19 cellular contexts compared by ENCODE assay signal in genomic region chr18:79852561-79853302, GRCh38. TPM values are rescaled to one million over a fixed set of nuclear protein-coding genes. Genes with fewer than 3 reads are reported as not detected.
A peak's percentile ranks its signal among the peaks of the same experiment; 100 is the strongest.
DNase-seq lines count a peak whose midpoint lies in the region; ATAC-seq and TF ChIP-seq lines count a peak whose summit lies in the region.
"Had no signal": no experiment of that assay in that cellular context is flagged by ENCODE, and none has a peak within 500 bp of the region (broad histone marks: within the 10 kb centered on the region; RNA-seq: fewer than 3 reads in every experiment).

No MANE protein-coding gene starts in this region.

- peak; percentile 26 for DNase-seq in GM13976 (ENCODE audit: low spot score)
- DNase-seq in Peyer's patch, result peak in 2 of 3 donors; percentile 12 to 34
- DNase-seq in left lobe of liver (ENCODE audit: low spot score), result peak; percentile 33
- peak; percentile 73 for DNase-seq in posterior vena cava (ENCODE audit: low spot score)
- no peak for DNase-seq in NCI-H524 (lab: John Stamatoyannopoulos, UW)
- DNase-seq in MCF 10A (ENCODE audit: unreplicated experiment), result no peak
- DNase-seq in NCI-H187 treated with DMSO at 0.1 percent for 48 hours (lab: John Stamatoyannopoulos, UW), result no peak
- DNase-seq: C1 segment of cervical spinal cord, COR-L47, DMS153, EL, NCI-H2107, NCI-H446, NCI-H774, SK-N-SH had no signal

- BruUV-seq in MCF 10A (replicated peaks; lab: Mats Ljungman, UMichigan), result no TSS peak

- CTCF ChIA-PET in MCF 10A (lab: Yijun Ruan, JAX), result no interaction called here

- no peaks in the 10 kb centered on the region for H3K4me1 Mint-ChIP-seq in MCF 10A (ENCODE audit: insufficient read depth, unreplicated experiment)

- in situ Hi-C loops in GM13976 (cut with MboI; ENCODE audit: low sequenced_read_pairs, unreplicated experiment), result no loop called here

- H3K36me3 ChIP-seq in Peyer's patch, result no peaks in the 10 kb centered on the region

- H3K27ac Mint-ChIP-seq in MCF 10A (ENCODE audit: low read depth, unreplicated experiment), result no peak overlapping the region

- TF ChIP-seq CTCF in GM13976 (IDR thresholded peaks at IDR 0.05; ENCODE audit: borderline replicate concordance, control extremely low read depth, extremely low read depth, insufficient read depth, missing control alignments) (no peak), Peyer's patch (IDR thresholded peaks at IDR 0.05) (no peak), MCF 10A (IDR thresholded peaks at IDR 0.05; ENCODE audit: unreplicated experiment) (no peak)

- ATAC-seq in left lobe of liver, result no peak
- ATAC-seq: K562, Right ventricle myocardium inferior had no signal

- no peaks in the 10 kb centered on the region for H3K27me3 ChIP-seq in Peyer's patch

- no peak overlapping the region for H3K4me3 ChIP-seq in Peyer's patch
- H3K4me3 ChIP-seq: K562 had no signal

- intact Hi-C loops in posterior vena cava (cut with DNase I) (no loop called here), MCF 10A (cut with micrococcal nuclease) (no loop called here)

- H3K4me1 ChIP-seq in Peyer's patch, result peaks cover 0 to 7% (median 0%) of the 10 kb centered on the region in 4 donors

- no peaks in the 10 kb centered on the region for H3K9me3 ChIP-seq in Peyer's patch
- H3K9me3 ChIP-seq: SK-N-SH had no signal

- no peak for TF ChIP-seq POLR2A in Peyer's patch (IDR thresholded peaks at IDR 0.05)

- no peaks in the 10 kb centered on the region for H3K27me3 Mint-ChIP-seq in MCF 10A (ENCODE audit: insufficient read depth, unreplicated experiment)

- no peak overlapping the region for H3K27ac ChIP-seq in Peyer's patch

- no peak overlapping the region for H3K4me3 Mint-ChIP-seq in MCF 10A (ENCODE audit: unreplicated experiment)

- no peaks in the 10 kb centered on the region for H3K36me3 Mint-ChIP-seq in MCF 10A (ENCODE audit: insufficient read depth, unreplicated experiment)

- POLR2A ChIA-PET in MCF 10A (lab: Yijun Ruan, JAX), result no interaction called here

- H3K9me3 Mint-ChIP-seq in MCF 10A (ENCODE audit: unreplicated experiment), result peaks cover 7% of the 10 kb centered on the region

RNA-seq across cellular contexts. Expression of gene KCNG2, which starts 55.0 kb away (rescaled TPM):
- total RNA-seq in Peyer's patch (1 to 10 TPM in 3 of 4 donors, not detected in 1; 2.3 to 3.8 (median 3.2) TPM), left lobe of liver (not detected), posterior vena cava (under 1 TPM; 0.38 to 0.56 TPM), MCF 10A (2022) (not detected in 2 replicates)
- total RNA-seq: H4, HT-29, K562, Right ventricle myocardium inferior had no signal

Comparison
In these comparisons a context has a peak if more than half of its experiments do, and no peak if none do; other contexts are left out.
1. DNase-seq: peak in GM13976 (single experiment), Peyer's patch (2 of 3), left lobe of liver (single experiment) and posterior vena cava (single experiment); none in NCI-H524 (0 of 2), MCF 10A (single experiment) and NCI-H187 treated with DMSO at 0.1 percent for 48 hours (single experiment).